ENCODE assay signal across 8 cellular contexts in genomic region chr2:69770193-69770702, GRCh38. TPM values are rescaled to one million over a fixed set of nuclear protein-coding genes. Genes with fewer than 3 reads are reported as not detected.
DNase-seq lines count a peak whose midpoint lies in the region; ATAC-seq and TF ChIP-seq lines count a peak whose summit lies in the region.

No MANE protein-coding gene starts in this region.

- ATAC-seq in HG02642 (IDR thresholded peaks at IDR 0.05; ENCODE audit: poor library complexity, unreplicated experiment), result no peak

- TF ChIP-seq CTCF in SK-N-SH (IDR thresholded peaks at IDR 0.05) (no peak), osteoblast (IDR thresholded peaks at IDR 0.05; ENCODE audit: extremely low read depth, low read depth, low read length) (no peak)

- H4K20me1 ChIP-seq in SK-N-SH (ENCODE audit: insufficient read depth) (no peaks in the 10 kb centered on the region), osteoblast (ENCODE audit: insufficient read depth, low read length) (no peaks in the 10 kb centered on the region)

- CTCF ChIA-PET in activated naive CD4-positive, alpha-beta T cell treated with anti-CD3 and anti-CD28 coated beads, Interleukin-2, amount 10 ng/mL, durations not matched to agents 7 days and 5 days (lab: Charles Lee), result interaction anchor here (0.9 to 1.0 kb wide), 2 partner anchors 14 to 51 kb away, joined by 3 read pairs; no protein-coding TSS in a partner anchor
- CTCF ChIA-PET in activated naive CD4-positive, alpha-beta T cell treated with anti-CD3 and anti-CD28 coated beads for 36 hours (lab: Charles Lee), result interaction anchor here (0.7 to 1.0 kb wide), 2 partner anchors 47 to 118 kb away, joined by 3 to 4 read pairs; no protein-coding TSS in a partner anchor
- CTCF ChIA-PET in SK-N-SH (lab: Yijun Ruan, JAX), result interaction anchor here (0.5 to 0.7 kb wide), 2 partner anchors 46 to 106 kb away, joined by 3 read pairs; no protein-coding TSS in a partner anchor

- H3K36me3 Mint-ChIP-seq in activated naive CD4-positive, alpha-beta T cell treated with anti-CD3 and anti-CD28 coated beads, Interleukin-2, amount 10 ng/mL, durations not matched to agents 7 days and 5 days, result peaks cover 23% of the 10 kb centered on the region
- H3K36me3 Mint-ChIP-seq in activated naive CD4-positive, alpha-beta T cell treated with anti-CD3 and anti-CD28 coated beads for 36 hours (ENCODE audit: low read depth), result no peaks in the 10 kb centered on the region

- H3K9me3 ChIP-seq in SK-N-SH (no peaks in the 10 kb centered on the region), osteoblast (ENCODE audit: low read depth, low read length) (no peaks in the 10 kb centered on the region)

- WGBS in SK-N-SH (ENCODE audit: low lambda C conversion rate), result 63% methylated on average over 5 of the region's 5 CpGs

- H3K9ac ChIP-seq in SK-N-SH, result no peak overlapping the region

- H3K9me3 Mint-ChIP-seq in activated naive CD4-positive, alpha-beta T cell treated with anti-CD3 and anti-CD28 coated beads, Interleukin-2, amount 10 ng/mL, durations not matched to agents 7 days and 5 days, result peaks cover under 1% of the 10 kb centered on the region
- H3K9me3 Mint-ChIP-seq in activated naive CD4-positive, alpha-beta T cell treated with anti-CD3 and anti-CD28 coated beads for 36 hours, result no peaks in the 10 kb centered on the region

- peaks cover 10 to 23% of the 10 kb centered on the region in 2 experiments; a peak in 3 of 4 replicates for H3K4me1 ChIP-seq in SK-N-SH (ENCODE audit: control insufficient read depth in 1 of 2, insufficient read depth in 2 of 2, low read depth in 1 of 2, low read length in 1 of 2)
- H3K4me1 ChIP-seq in osteoblast (ENCODE audit: insufficient read depth, low read length), result peaks cover 32% of the 10 kb centered on the region

- H3K27ac ChIP-seq in SK-N-SH (ENCODE audit: low read depth in 2 of 2, low read length in 1 of 2) (peak overlapping the region; percentile 47 to 55; a peak in 3 of 4 replicates), epithelial cell of prostate (peak overlapping the region; percentile 74), osteoblast (ENCODE audit: low read depth, low read length) (peak overlapping the region; percentile 32)

- H3K36me3 ChIP-seq in SK-N-SH (replicated peaks in 1 of 2; ENCODE audit: control insufficient read depth in 1 of 2, insufficient read depth in 2 of 2, low read length in 1 of 2) (no peaks in the 10 kb centered on the region), osteoblast (ENCODE audit: insufficient read depth, low read length) (no peaks in the 10 kb centered on the region)

- H3K79me2 ChIP-seq in SK-N-SH (ENCODE audit: insufficient read depth) (peaks cover 33% of the 10 kb centered on the region; the same call in 1 of the 2 replicates), osteoblast (ENCODE audit: insufficient read depth, low read length) (peaks cover 47% of the 10 kb centered on the region)

- H2AFZ ChIP-seq in SK-N-SH (ENCODE audit: low read depth), result peak overlapping the region; percentile 12; the same call in 1 of the 2 replicates
- no peak overlapping the region for H2AFZ ChIP-seq in osteoblast (ENCODE audit: low read length)

- peak overlapping the region; percentile 90 for H3K27ac Mint-ChIP-seq in activated naive CD4-positive, alpha-beta T cell treated with anti-CD3 and anti-CD28 coated beads, Interleukin-2, amount 10 ng/mL, durations not matched to agents 7 days and 5 days
- H3K27ac Mint-ChIP-seq in activated naive CD4-positive, alpha-beta T cell treated with anti-CD3 and anti-CD28 coated beads for 36 hours, result no peak overlapping the region

- no peak for TF ChIP-seq RAD21 in SK-N-SH (IDR thresholded peaks at IDR 0.05; ENCODE audit: low read length)

- peak overlapping the region; percentile 22 for H3K4me3 Mint-ChIP-seq in activated naive CD4-positive, alpha-beta T cell treated with anti-CD3 and anti-CD28 coated beads, Interleukin-2, amount 10 ng/mL, durations not matched to agents 7 days and 5 days
- H3K4me3 Mint-ChIP-seq in activated naive CD4-positive, alpha-beta T cell treated with anti-CD3 and anti-CD28 coated beads for 36 hours, result no peak overlapping the region

- peak; percentile 47 for DNase-seq in activated naive CD4-positive, alpha-beta T cell treated with anti-CD3 and anti-CD28 coated beads, Interleukin-2, amount 10 ng/mL, durations not matched to agents 7 days and 5 days
- no peak for DNase-seq in activated naive CD4-positive, alpha-beta T cell treated with anti-CD3 and anti-CD28 coated beads for 36 hours
- DNase-seq in SK-N-SH (no peak), epithelial cell of prostate (ENCODE audit: low read depth, low spot score) (peak; percentile 66), osteoblast (ENCODE audit: insufficient read length, low spot score, missing footprints) (peak; percentile 74), RPMI8226 (no peak), NCI-H1694 (lab: John Stamatoyannopoulos, UW) (no peak)

- peaks cover 79% of the 10 kb centered on the region for H3K4me1 Mint-ChIP-seq in activated naive CD4-positive, alpha-beta T cell treated with anti-CD3 and anti-CD28 coated beads, Interleukin-2, amount 10 ng/mL, durations not matched to agents 7 days and 5 days
- peaks cover 40% of the 10 kb centered on the region for H3K4me1 Mint-ChIP-seq in activated naive CD4-positive, alpha-beta T cell treated with anti-CD3 and anti-CD28 coated beads for 36 hours (ENCODE audit: low read depth)

- TF ChIP-seq EP300 in SK-N-SH (IDR thresholded peaks at IDR 0.05; ENCODE audit: borderline replicate concordance in 1 of 2, low read depth in 1 of 2, low read length in 1 of 2), result no peak

- POLR2A ChIA-PET in SK-N-SH (lab: Yijun Ruan, JAX), result no interaction called here

- intact Hi-C loops in activated naive CD4-positive, alpha-beta T cell treated with anti-CD3 and anti-CD28 coated beads for 36 hours (cut with micrococcal nuclease), result no loop called here

- H3K27me3 ChIP-seq in SK-N-SH (ENCODE audit: insufficient read depth), result no peaks in the 10 kb centered on the region
- no peaks in the 10 kb centered on the region for H3K27me3 ChIP-seq in osteoblast (ENCODE audit: insufficient read depth, low read length)

- H3K4me3 ChIP-seq in SK-N-SH (ENCODE audit: low read depth in 2 of 2, low read length in 1 of 2) (no peak overlapping the region), osteoblast (ENCODE audit: insufficient read depth, low read length) (no peak overlapping the region)

- H3K9me2 ChIP-seq in SK-N-SH, result no peaks in the 10 kb centered on the region

- H3K4me2 ChIP-seq in SK-N-SH (peak overlapping the region; percentile 51; the same call in 1 of the 2 replicates), osteoblast (ENCODE audit: insufficient read depth, low read length) (peak overlapping the region; percentile 59)

- H3K27me3 Mint-ChIP-seq in activated naive CD4-positive, alpha-beta T cell treated with anti-CD3 and anti-CD28 coated beads, Interleukin-2, amount 10 ng/mL, durations not matched to agents 7 days and 5 days, result no peaks in the 10 kb centered on the region
- H3K27me3 Mint-ChIP-seq in activated naive CD4-positive, alpha-beta T cell treated with anti-CD3 and anti-CD28 coated beads for 36 hours (ENCODE audit: low read depth), result no peaks in the 10 kb centered on the region

- H3F3A ChIP-seq in SK-N-SH (replicated peaks; ENCODE audit: insufficient read depth), result peaks cover 5% of the 10 kb centered on the region

TF ChIP-seq in SK-N-SH, 30 proteins besides CTCF, POLR2A, EP300 and RAD21 (continues in another document):
- TF ChIP-seq JUND (IDR thresholded peaks at IDR 0.05) (peak; percentile 87), SIN3A (IDR thresholded peaks at IDR 0.05; ENCODE audit: borderline replicate concordance, low read depth, low read length) (0 out of 2 replicates have a peak, but pooled peaks have one; percentile 22), RFX5 (IDR thresholded peaks at IDR 0.05; ENCODE audit: low read length) (no peak), FOSL2 (IDR thresholded peaks at IDR 0.05; ENCODE audit: borderline replicate concordance, low read depth) (peak; percentile 89), TCF12 (IDR thresholded peaks at IDR 0.05) (peak; percentile 66), MAX (IDR thresholded peaks at IDR 0.05; ENCODE audit: low read depth) (peak; percentile 73)
- TF ChIP-seq, protein P1, sequence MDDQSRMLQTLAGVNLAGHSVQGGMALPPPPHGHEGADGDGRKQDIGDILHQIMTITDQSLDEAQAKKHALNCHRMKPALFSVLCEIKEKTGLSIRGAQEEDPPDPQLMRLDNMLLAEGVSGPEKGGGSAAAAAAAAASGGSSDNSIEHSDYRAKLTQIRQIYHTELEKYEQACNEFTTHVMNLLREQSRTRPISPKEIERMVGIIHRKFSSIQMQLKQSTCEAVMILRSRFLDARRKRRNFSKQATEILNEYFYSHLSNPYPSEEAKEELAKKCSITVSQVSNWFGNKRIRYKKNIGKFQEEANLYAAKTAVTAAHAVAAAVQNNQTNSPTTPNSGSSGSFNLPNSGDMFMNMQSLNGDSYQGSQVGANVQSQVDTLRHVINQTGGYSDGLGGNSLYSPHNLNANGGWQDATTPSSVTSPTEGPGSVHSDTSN (IDR thresholded peaks at IDR 0.05), result 0 out of 2 replicates have a peak, but pooled peaks have one; percentile 38
- TF ChIP-seq, protein P2, sequence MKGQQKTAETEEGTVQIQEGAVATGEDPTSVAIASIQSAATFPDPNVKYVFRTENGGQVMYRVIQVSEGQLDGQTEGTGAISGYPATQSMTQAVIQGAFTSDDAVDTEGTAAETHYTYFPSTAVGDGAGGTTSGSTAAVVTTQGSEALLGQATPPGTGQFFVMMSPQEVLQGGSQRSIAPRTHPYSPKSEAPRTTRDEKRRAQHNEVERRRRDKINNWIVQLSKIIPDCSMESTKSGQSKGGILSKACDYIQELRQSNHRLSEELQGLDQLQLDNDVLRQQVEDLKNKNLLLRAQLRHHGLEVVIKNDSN (IDR thresholded peaks at IDR 0.05; ENCODE audit: borderline replicate concordance, low read depth), result peak; percentile 78

RNA-seq across cellular contexts. Expression of gene ANXA4, which starts 28.3 kb away (rescaled TPM):
- total RNA-seq in activated naive CD4-positive, alpha-beta T cell treated with anti-CD3 and anti-CD28 coated beads for 36 hours, result 10 to 100 TPM; 21.4 to 23.9 TPM
- polyA plus RNA-seq in SK-N-SH (2012; rRNA removed), result 93.2 and 137 TPM in 2 replicates
- 86.9 and 101 TPM in 2 replicates for polyA plus RNA-seq in SK-N-SH (2012; cell fraction: cytosol; rRNA removed)
- 126 and 213 TPM in 2 replicates for polyA plus RNA-seq in SK-N-SH (2012; cell fraction: nucleus; rRNA removed)
- total RNA-seq in osteoblast, result 38.4 and 43.9 TPM in 2 replicates

RNA-seq across cellular contexts. Expression of gene GMCL1, which starts 59.2 kb away (rescaled TPM):
- total RNA-seq in activated naive CD4-positive, alpha-beta T cell treated with anti-CD3 and anti-CD28 coated beads for 36 hours, result 10 to 100 TPM; 15.9 to 19.4 TPM
- polyA plus RNA-seq in SK-N-SH (2012; rRNA removed), result 5.3 and 6.2 TPM in 2 replicates
- polyA plus RNA-seq in SK-N-SH (2012; cell fraction: cytosol; rRNA removed), result 6.4 and 7.6 TPM in 2 replicates
- 6.2 and 8.9 TPM in 2 replicates for polyA plus RNA-seq in SK-N-SH (2012; cell fraction: nucleus; rRNA removed)
- total RNA-seq in osteoblast, result 8.7 and 11.2 TPM in 2 replicates

Comparison
In these comparisons a context has a peak if more than half of its experiments do, and no peak if none do; other contexts are left out.
1. DNase-seq: peak in activated naive CD4-positive, alpha-beta T cell treated with anti-CD3 and anti-CD28 coated beads, Interleukin-2, amount 10 ng/mL, durations not matched to agents 7 days and 5 days (single experiment), epithelial cell of prostate (single experiment) and osteoblast (single experiment); none in activated naive CD4-positive, alpha-beta T cell treated with anti-CD3 and anti-CD28 coated beads for 36 hours (single experiment), SK-N-SH (single experiment), RPMI8226 (single experiment) and NCI-H1694 (single experiment).
2. Peak in every context shown above with its lines, with median percentiles within 50 percentile points of each other: H3K27ac ChIP-seq.